21 cellular contexts compared by ENCODE assay signal in the genomic region with DNA sequence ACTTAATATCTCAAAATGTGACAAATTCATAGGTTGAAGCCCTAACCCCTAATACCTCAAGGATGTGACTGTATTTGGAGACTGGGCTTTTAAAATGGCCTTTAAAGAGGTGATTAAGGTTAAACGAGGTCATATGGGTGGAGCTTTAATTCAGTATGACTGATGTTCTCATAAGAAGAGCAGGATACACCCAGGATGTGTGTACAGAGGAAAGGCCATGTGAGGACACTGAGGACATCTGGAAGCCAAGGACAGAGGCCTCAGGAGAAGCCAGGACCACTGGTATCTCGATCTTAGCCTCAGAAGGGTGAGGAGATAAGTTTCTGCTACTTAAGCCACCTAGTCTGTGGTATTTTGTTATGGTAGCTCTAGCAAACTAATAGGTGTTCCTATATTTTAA. TPM values are rescaled to one million over a fixed set of nuclear protein-coding genes. Genes with fewer than 3 reads are reported as not detected.
DNase-seq lines count a peak whose midpoint lies in the region; ATAC-seq, FAIRE-seq and TF ChIP-seq lines count a peak whose summit lies in the region.
"Had no signal": no experiment of that assay in that cellular context is flagged by ENCODE, and none has a peak within 500 bp of the region (broad histone marks: within the 10 kb centered on the region; RNA-seq: fewer than 3 reads in every experiment).

No MANE protein-coding gene starts in this region.

- CTCF ChIA-PET in MCF 10A (lab: Yijun Ruan, JAX) = interaction anchor here (0.6 to 1.1 kb wide), 3 partner anchors 23 to 469 kb away, joined by 3 to 4 read pairs (median 3); no protein-coding TSS in a partner anchor
- CTCF ChIA-PET in mammary epithelial cell (lab: Charles Lee; ENCODE audit: low non-redundant PET) = no interaction called here
- CTCF ChIA-PET in H1 (lab: Charles Lee; ENCODE audit: partially characterized antibody) = interaction anchor here (0.6 kb wide), 1 partner anchor 147 kb away, joined by 3 read pairs; no protein-coding TSS in a partner anchor
- CTCF ChIA-PET in Caco-2 (lab: Charles Lee) = no interaction called here

- H3K79me2 ChIP-seq in mammary epithelial cell (ENCODE audit: insufficient read depth, low read length) = no peaks in the 10 kb centered on the region
- no peaks in the 10 kb centered on the region for H3K79me2 ChIP-seq in H1 (ENCODE audit: control insufficient read depth in 1 of 2, insufficient read depth in 2 of 2, low read length in 2 of 2)

- no peak overlapping the region for H3K4ac ChIP-seq in H1 (replicated peaks; ENCODE audit: insufficient read length, low read depth, low read length)

- no peak overlapping the region for H4K5ac ChIP-seq in H1 (ENCODE audit: insufficient read length, low read depth, low read length)

- peak overlapping the region; percentile 10 for H3K27ac Mint-ChIP-seq in MCF 10A (ENCODE audit: low read depth, unreplicated experiment)
- no peak overlapping the region for H3K27ac Mint-ChIP-seq in Caco-2 (ENCODE audit: unreplicated experiment)
- H3K27ac Mint-ChIP-seq: CD4-positive, alpha-beta memory T cell; IgD-negative memory B cell had no signal

- H2BK5ac ChIP-seq in H1 (ENCODE audit: low read depth, low read length) = no peak overlapping the region

- H3K4me3 Mint-ChIP-seq in MCF 10A (ENCODE audit: unreplicated experiment) = no peak overlapping the region
- H3K4me3 Mint-ChIP-seq in Caco-2 (ENCODE audit: unreplicated experiment) = no peak overlapping the region
- H3K4me3 Mint-ChIP-seq: CD4-positive, alpha-beta memory T cell had no signal

- H2BK20ac ChIP-seq in H1 (ENCODE audit: low read length) = no peak overlapping the region; the same call in 1 of the 2 replicates

- TF ChIP-seq CTCF in MCF 10A (IDR thresholded peaks at IDR 0.05; ENCODE audit: unreplicated experiment) (no peak), mammary epithelial cell (conservative IDR thresholded peaks at IDR 0.05 in 1 of 2, IDR thresholded peaks at IDR 0.05 in 1 of 2; ENCODE audit: extremely low read depth in 1 of 2, insufficient read depth in 1 of 2, low read depth in 1 of 2, low read length in 2 of 2) (no peak), H1 (IDR thresholded peaks at IDR 0.05; ENCODE audit: control extremely low read depth in 1 of 3, insufficient read depth in 1 of 3, low read depth in 1 of 3, low read length in 3 of 3) (no peak), Caco-2 (IDR thresholded peaks at IDR 0.05; ENCODE audit: insufficient read depth in 1 of 2, low read depth in 1 of 2, low read length in 1 of 2, severe bottlenecking in 1 of 2, unreplicated experiment in 1 of 2) (no peak)

- no peak for TF ChIP-seq POLR2A in H1 (IDR thresholded peaks at IDR 0.05; ENCODE audit: control extremely low read depth in 1 of 2, low read depth in 2 of 2, low read length in 2 of 2)

- no peak overlapping the region for H4K8ac ChIP-seq in H1 (ENCODE audit: extremely low read depth, insufficient read depth, low read length)

- H3K23me2 ChIP-seq in H1 (ENCODE audit: low read depth, low read length) = no peaks in the 10 kb centered on the region

- no peak overlapping the region for H4K91ac ChIP-seq in H1 (replicated peaks; ENCODE audit: insufficient read length, low read length)

- H3K9me3 Mint-ChIP-seq in MCF 10A (ENCODE audit: unreplicated experiment) (no peaks in the 10 kb centered on the region), Caco-2 (ENCODE audit: unreplicated experiment) (no peaks in the 10 kb centered on the region)
- H3K9me3 Mint-ChIP-seq: CD4-positive, alpha-beta memory T cell; IgD-negative memory B cell had no signal

- ATAC-seq in left ventricle myocardium superior = peak; percentile 85
- no peak for ATAC-seq in HG03097 (IDR thresholded peaks at IDR 0.05; ENCODE audit: low FRiP score, unreplicated experiment)
- ATAC-seq in HG03159 (IDR thresholded peaks at IDR 0.05; ENCODE audit: unreplicated experiment) = no peak
- ATAC-seq: Panc1 had no signal

- DNase-seq in MCF 10A (ENCODE audit: unreplicated experiment) = no peak
- no peak for DNase-seq in mammary epithelial cell
- no peak for DNase-seq in H1 (ENCODE audit: low read depth in 1 of 2, low spot score in 2 of 2)
- no peak for DNase-seq in left ventricle myocardium superior
- DNase-seq in Caco-2 = no peak
- DNase-seq: Calu3; CD4-positive, alpha-beta memory T cell; NCI-H1105; NCI-H2081; NCI-H2171 treated with DMSO at 0.1 percent for 48 hours; NCI-H446; NCI-H526 treated with DMSO at 0.1 percent for 48 hours had no signal

- no peaks in the 10 kb centered on the region for H3K36me3 Mint-ChIP-seq in MCF 10A (ENCODE audit: insufficient read depth, unreplicated experiment)
- H3K36me3 Mint-ChIP-seq in Caco-2 (ENCODE audit: insufficient read depth, unreplicated experiment) = no peaks in the 10 kb centered on the region
- H3K36me3 Mint-ChIP-seq: CD4-positive, alpha-beta memory T cell had no signal

- H3K36me3 ChIP-seq in mammary epithelial cell (ENCODE audit: insufficient read depth, low read length) (no peaks in the 10 kb centered on the region), H1 (ENCODE audit: control insufficient read depth in 2 of 4, insufficient read depth in 4 of 4, low read length in 3 of 4) (no peaks in the 10 kb centered on the region), Caco-2 (ENCODE audit: control insufficient read depth, insufficient read depth, low read length) (no peaks in the 10 kb centered on the region)
- H3K36me3 ChIP-seq: BLaER1 had no signal

- TF ChIP-seq EP300 in H1 (IDR thresholded peaks at IDR 0.05; ENCODE audit: borderline replicate concordance in 1 of 2, low read depth in 2 of 2, low read length in 2 of 2) = no peak

- H3K9me3 ChIP-seq in mammary epithelial cell (replicated peaks; ENCODE audit: insufficient read depth, low read length) (no peaks in the 10 kb centered on the region), H1 (ENCODE audit: insufficient read depth in 2 of 2, low read depth in 1 of 2, low read length in 1 of 2) (no peaks in the 10 kb centered on the region), Caco-2 (no peaks in the 10 kb centered on the region)

- H2BK120ac ChIP-seq in H1 (replicated peaks; ENCODE audit: low read depth, low read length) = no peak overlapping the region

- H4K20me1 ChIP-seq in mammary epithelial cell (ENCODE audit: insufficient read depth, low read length) (no peaks in the 10 kb centered on the region), H1 (replicated peaks in 1 of 2; ENCODE audit: control insufficient read depth in 1 of 2, insufficient read depth in 2 of 2, low read length in 2 of 2) (no peaks in the 10 kb centered on the region)
- H4K20me1 ChIP-seq: BLaER1 had no signal

- no peak overlapping the region for H2AK5ac ChIP-seq in H1 (ENCODE audit: low read depth, low read length)

- H3K4me1 Mint-ChIP-seq in MCF 10A (ENCODE audit: insufficient read depth, unreplicated experiment) = peaks cover 4% of the 10 kb centered on the region
- H3K4me1 Mint-ChIP-seq in Caco-2 (ENCODE audit: low read depth, unreplicated experiment) = no peaks in the 10 kb centered on the region
- H3K4me1 Mint-ChIP-seq: CD4-positive, alpha-beta memory T cell had no signal

- peak overlapping the region; percentile 50; the same call in 1 of the 2 replicates for H2BK12ac ChIP-seq in H1 (ENCODE audit: low read depth, low read length)

- H3K56ac ChIP-seq in H1 (replicated peaks; ENCODE audit: insufficient read length, low read depth, low read length) = no peak overlapping the region

- BruUV-seq in MCF 10A (replicated peaks; lab: Mats Ljungman, UMichigan) = no TSS peak
- BruUV-seq in mammary epithelial cell (replicated peaks; lab: Mats Ljungman, UMichigan) = no TSS peak
- no TSS peak for BruUV-seq in Caco-2 (replicated peaks; lab: Mats Ljungman, UMichigan)

- in situ Hi-C loops in mammary epithelial cell (cut with MboI; ENCODE audit: low sequenced_read_pairs in 2 of 2) = no loop called here

- no peak overlapping the region for H3K14ac ChIP-seq in H1 (ENCODE audit: insufficient read length)

- H2AFZ ChIP-seq in mammary epithelial cell (ENCODE audit: low read depth, low read length) (no peak overlapping the region), H1 (ENCODE audit: low read length) (no peak overlapping the region)

- H3K4me3 ChIP-seq in mammary epithelial cell (replicated peaks in 1 of 3; ENCODE audit: insufficient read depth in 1 of 3, low read depth in 2 of 3, low read length in 3 of 3) (no peak overlapping the region), H1 (ENCODE audit: extremely low read depth in 1 of 4, insufficient read depth in 2 of 4, low read depth in 3 of 4, low read length in 4 of 4) (no peak overlapping the region), Caco-2 (ENCODE audit: low read depth, low read length) (no peak overlapping the region)
- H3K4me3 ChIP-seq: BLaER1, SK-N-MC had no signal

- no peaks in the 10 kb centered on the region for H3K79me1 ChIP-seq in H1 (ENCODE audit: low read depth, low read length)

- no peak for TF ChIP-seq RAD21 in H1 (IDR thresholded peaks at IDR 0.05 in 1 of 2, conservative IDR thresholded peaks at IDR 0.05 in 1 of 2; ENCODE audit: low read depth in 2 of 2, low read length in 2 of 2)

- no peak overlapping the region for H2BK15ac ChIP-seq in H1 (ENCODE audit: low read length)

- H3K27ac ChIP-seq in mammary epithelial cell (ENCODE audit: insufficient read depth, low read depth, low read length) = no peak overlapping the region
- H3K27ac ChIP-seq in H1 (ENCODE audit: low read depth, low read length) = no peak overlapping the region
- H3K27ac ChIP-seq: BLaER1, SK-N-MC had no signal

- H3K4me1 ChIP-seq in mammary epithelial cell (ENCODE audit: insufficient read depth, low read length) (no peaks in the 10 kb centered on the region), H1 (replicated peaks in 1 of 4; ENCODE audit: control insufficient read depth in 3 of 4, insufficient read depth in 4 of 4, low read length in 3 of 4) (no peaks in the 10 kb centered on the region), Caco-2 (no peaks in the 10 kb centered on the region)
- H3K4me1 ChIP-seq: BLaER1 had no signal

- H3K4me2 ChIP-seq in mammary epithelial cell (ENCODE audit: insufficient read depth, low read depth, low read length) = no peak overlapping the region
- H3K4me2 ChIP-seq in H1 (ENCODE audit: insufficient read depth in 1 of 2, low read depth in 2 of 2, low read length in 2 of 2) = no peak overlapping the region
- H3K4me2 ChIP-seq: BLaER1 had no signal

- H3K27me3 Mint-ChIP-seq in MCF 10A (ENCODE audit: insufficient read depth, unreplicated experiment) (no peaks in the 10 kb centered on the region), Caco-2 (ENCODE audit: insufficient read depth, unreplicated experiment) (peaks cover 3% of the 10 kb centered on the region)

- H3K18ac ChIP-seq in H1 (ENCODE audit: extremely low read depth, low read length) = no peak overlapping the region

- POLR2A ChIA-PET in MCF 10A (lab: Yijun Ruan, JAX) = no interaction called here
- POLR2A ChIA-PET in H1 (lab: Charles Lee; ENCODE audit: partially characterized antibody) = no interaction called here
- POLR2A ChIA-PET in Caco-2 (lab: Charles Lee) = no interaction called here

- no peaks in the 10 kb centered on the region for H3K27me3 ChIP-seq in mammary epithelial cell (ENCODE audit: insufficient read depth, low read length)
- H3K27me3 ChIP-seq in H1 (replicated peaks in 1 of 4; ENCODE audit: control insufficient read depth in 3 of 4, extremely low read depth in 1 of 4, insufficient read depth in 3 of 4, low read length in 3 of 4) = no peaks in the 10 kb centered on the region
- H3K27me3 ChIP-seq in Caco-2 (replicated peaks; ENCODE audit: control insufficient read depth, insufficient read depth, low read length) = no peaks in the 10 kb centered on the region
- H3K27me3 ChIP-seq: BLaER1 had no signal

- FAIRE-seq in H1 (lab: Jason Lieb, UNC) = no peak
- FAIRE-seq: GM12892, GM18507, H54 had no signal

- dilution Hi-C loops in mammary epithelial cell (cut with HindIII; ENCODE audit: low sequenced_read_pairs) = no loop called here

- H3K9ac ChIP-seq in mammary epithelial cell (ENCODE audit: insufficient read depth, low read length) = no peak overlapping the region
- no peak overlapping the region; a peak in 1 of 7 replicates for H3K9ac ChIP-seq in H1 (replicated peaks in 1 of 4; ENCODE audit: extremely low read depth in 1 of 4, low read depth in 3 of 4, low read length in 3 of 4)
- H3K9ac ChIP-seq: BLaER1 had no signal

- 32% methylated on average over 2 of the region's 2 CpGs for WGBS in mammary epithelial cell (ENCODE audit: low coverage, missing lambda C conversion rate)
- 78% methylated on average over 2 of the region's 2 CpGs; no CpG with 5 or more reads in 1 of the 2 experiments for WGBS in H1 (ENCODE audit: extremely low coverage in 1 of 2, insufficient coverage in 1 of 2, insufficient read length in 1 of 2, insufficient replicate concordance in 2 of 2, low coverage in 1 of 2, low lambda C conversion rate in 2 of 2, missing lambda C conversion rate in 1 of 2), 2 experiments

- intact Hi-C loops in MCF 10A (cut with micrococcal nuclease) = no loop called here
- intact Hi-C loops in mammary epithelial cell (cut with micrococcal nuclease) = no loop called here
- intact Hi-C loops in left ventricle myocardium superior (cut with micrococcal nuclease) = no loop called here
- intact Hi-C loops in Caco-2 (cut with micrococcal nuclease; ENCODE audit: unreplicated experiment) = no loop called here

- H3K23ac ChIP-seq in H1 (ENCODE audit: insufficient read length) = no peak overlapping the region

RNA-seq across cellular contexts. Expression of gene SHISA3, which starts 49.0 kb away (rescaled TPM):
- not detected in 2 replicates for total RNA-seq in MCF 10A (2022)
- not detected for total RNA-seq in mammary epithelial cell
- polyA plus RNA-seq in mammary epithelial cell = not detected
- not detected for polyA minus RNA-seq in mammary epithelial cell
- total RNA-seq in H1 (2021; fragmentation: NEBNext Ultra II Directional; extraction: Animal tissue kit (Norgen Biotek cat#: 25700)) = 2.0 and 2.2 TPM in 2 replicates
- 9.3 and 12.9 TPM in 2 replicates for polyA plus RNA-seq in H1 (2011; rRNA removed)
- 8.7 TPM for polyA plus RNA-seq in H1 (2011; cell fraction: cytosol; rRNA removed)
- polyA plus RNA-seq in H1 (2011; cell fraction: nucleus; rRNA removed) = 6.6 TPM
- polyA plus RNA-seq in H1 (2012, experiment 1 of 2) = 1.9 to 2.7 TPM (median 2.7 TPM) in 4 replicates
- 4.1 TPM for polyA plus RNA-seq in H1 (2012, experiment 2 of 2)
- polyA plus RNA-seq in H1 (2013, experiment 1 of 2) = 2.4 TPM
- polyA plus RNA-seq in H1 (2013, experiment 2 of 2) = 2.7 TPM
- 2.4 and 3.7 TPM in 2 replicates for polyA minus RNA-seq in H1 (2011; rRNA and poly(A)+ RNA removed)
- 3.9 TPM for polyA minus RNA-seq in H1 (2011; cell fraction: cytosol; rRNA and poly(A)+ RNA removed)
- polyA minus RNA-seq in H1 (2011; cell fraction: nucleus; rRNA and poly(A)+ RNA removed) = 2.2 TPM
- total RNA-seq in left ventricle myocardium superior = 5.4 TPM
- not detected in 2 replicates for total RNA-seq in Caco-2 (2022)
- total RNA-seq: Calu3; CD4-positive, alpha-beta memory T cell had no signal

Comparison
In these comparisons a context has a peak if more than half of its experiments do, and no peak if none do; other contexts are left out.
1. CTCF ChIA-PET loops: an anchor here in MCF 10A (0.6 to 1.1 kb wide) and H1 (0.6 kb wide); none called in mammary epithelial cell and Caco-2.